ENCODE assay signal across 8 cellular contexts in the genomic region with DNA sequence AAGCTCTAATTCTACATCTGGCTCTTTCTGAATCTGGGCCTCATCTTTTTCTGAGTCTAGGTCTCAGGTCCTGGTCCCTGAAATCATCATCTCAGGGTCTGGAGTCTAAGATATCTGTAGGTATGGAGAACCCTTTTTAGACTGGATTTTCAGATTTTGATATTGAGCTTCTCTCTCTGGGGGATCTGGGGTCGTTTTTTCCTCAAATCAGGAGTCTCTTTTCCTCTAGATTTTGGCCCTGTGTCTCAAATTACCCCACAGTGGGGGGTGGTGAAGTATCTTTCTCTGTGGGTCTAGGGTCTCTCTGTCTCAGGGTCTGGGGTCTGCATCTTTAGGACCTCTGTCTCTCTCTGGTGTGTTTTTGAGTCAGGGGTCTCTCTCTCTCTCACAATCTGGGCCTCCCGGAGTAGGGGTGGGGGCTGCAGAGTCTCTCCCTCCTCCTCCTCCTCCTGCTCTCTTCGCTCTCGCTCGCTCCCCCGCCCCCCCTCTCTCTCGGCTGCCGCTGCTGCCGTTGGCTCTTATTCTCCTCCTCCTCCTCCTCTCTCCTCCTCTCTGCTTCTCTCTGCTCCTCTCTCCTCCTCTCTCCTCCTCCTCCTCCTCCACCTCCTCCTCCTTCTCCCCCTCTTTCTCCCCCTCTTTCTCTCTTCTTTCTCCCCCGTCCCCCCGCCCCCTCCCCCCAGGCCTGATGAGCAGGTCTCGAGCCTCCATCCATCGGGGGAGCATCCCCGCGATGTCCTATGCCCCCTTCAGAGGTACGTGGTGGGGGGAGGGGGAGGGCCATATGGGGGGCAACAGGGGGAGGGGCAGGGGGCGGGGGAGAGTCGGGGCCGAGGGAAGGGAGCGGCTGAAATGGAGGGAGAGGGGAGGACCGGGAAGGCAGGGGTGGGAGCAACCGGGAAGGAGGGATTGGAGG. TPM values are rescaled to one million over a fixed set of nuclear protein-coding genes. Genes with fewer than 3 reads are reported as not detected.
DNase-seq lines count a peak whose midpoint lies in the region; ATAC-seq and TF ChIP-seq lines count a peak whose summit lies in the region.

A gene (plus strand): TSS at position 486 of the 913 bp plus-strand sequence. CDS start 200 bp downstream, at position 686.

- H3K27ac Mint-ChIP-seq in activated T-cell treated with anti-CD3 and anti-CD28 coated beads, Interleukin-2, amount 50 U/mL, for 72 hours = peak within 1 kb of the TSS; percentile 99

- DNase-seq in AG20443 (ENCODE audit: low spot score) (peak; percentile 46), NCI-H1694 (lab: John Stamatoyannopoulos, UW) (peak; percentile 26), fibroblast of villous mesenchyme (ENCODE audit: low read depth) (peak; percentile 67), COLO829 (ENCODE audit: low spot score) (no peak)
- DNase-seq in activated T-cell treated with anti-CD3 and anti-CD28 coated beads, Interleukin-2, amount 50 U/mL, for 72 hours = peak; percentile 52 to 54

- H3K27me3 Mint-ChIP-seq in activated T-cell treated with anti-CD3 and anti-CD28 coated beads, Interleukin-2, amount 50 U/mL, for 72 hours (ENCODE audit: low read depth) = no peaks in the 10 kb centered on the region

- H3K9me3 ChIP-seq in neutrophil = no peaks in the 10 kb centered on the region

- TF ChIP-seq CTCF in fibroblast of villous mesenchyme (IDR thresholded peaks at IDR 0.05; ENCODE audit: insufficient read depth, low read depth, low read length) (no peak), neutrophil (IDR thresholded peaks at IDR 0.05) (no peak)

- peak within 1 kb of the TSS; percentile 98 to 99 for H3K4me3 Mint-ChIP-seq in activated T-cell treated with anti-CD3 and anti-CD28 coated beads, Interleukin-2, amount 50 U/mL, for 72 hours

- H3K36me3 ChIP-seq in neutrophil = peaks cover 14% of the 10 kb centered on the region

- H3K4me1 Mint-ChIP-seq in activated T-cell treated with anti-CD3 and anti-CD28 coated beads, Interleukin-2, amount 50 U/mL, for 72 hours (ENCODE audit: low read depth) = peaks cover 78% of the 10 kb centered on the region

- H3K27me3 ChIP-seq in neutrophil = peaks cover 41% of the 10 kb centered on the region

- peaks cover 14 to 17% of the 10 kb centered on the region in 2 donors for H3K36me3 Mint-ChIP-seq in activated T-cell treated with anti-CD3 and anti-CD28 coated beads, Interleukin-2, amount 50 U/mL, for 72 hours (ENCODE audit: insufficient read depth in 2 of 2)

- H3K9me3 Mint-ChIP-seq in activated T-cell treated with anti-CD3 and anti-CD28 coated beads, Interleukin-2, amount 50 U/mL, for 72 hours = no peaks in the 10 kb centered on the region

- H3K4me3 ChIP-seq in fibroblast of villous mesenchyme (ENCODE audit: low read depth, low read length) (peak within 1 kb of the TSS; percentile 61), neutrophil (ENCODE audit: low read depth in 1 of 2, low read length in 1 of 2) (peak within 1 kb of the TSS in 1 of 2 experiments; percentile 60)

- peaks cover 20 to 24% of the 10 kb centered on the region in 2 experiments for H3K4me1 ChIP-seq in neutrophil (ENCODE audit: control insufficient read depth in 1 of 2, insufficient read depth in 1 of 2, low read depth in 1 of 2, low read length in 1 of 2)

- ATAC-seq in activated T-cell treated with anti-CD3 and anti-CD28 coated beads, Interleukin-2, amount 50 U/mL, for 72 hours (replicated peaks in 1 of 2) = no peak
- ATAC-seq in GM19397 (IDR thresholded peaks at IDR 0.05; ENCODE audit: unreplicated experiment) (no peak), GM21360 (IDR thresholded peaks at IDR 0.05; ENCODE audit: unreplicated experiment) (no peak)

- peak within 1 kb of the TSS; percentile 85 for H3K27ac ChIP-seq in neutrophil

RNA-seq across cellular contexts. Expression of the gene that starts here (rescaled TPM):
- total RNA-seq in activated T-cell treated with anti-CD3 and anti-CD28 coated beads, Interleukin-2, amount 50 U/mL, for 72 hours = 10 to 100 TPM; 86.9 to 91.5 TPM
- 6.4 and 7.8 TPM in 2 replicates for total RNA-seq in fibroblast of villous mesenchyme

Comparison
In these comparisons a context has a peak if more than half of its experiments do, and no peak if none do; other contexts are left out.
1. RNA of the gene that starts here (total RNA-seq): 86.9 to 91.5 TPM in activated T-cell treated with anti-CD3 and anti-CD28 coated beads, Interleukin-2, amount 50 U/mL, for 72 hours; 6.4 to 7.8 TPM in fibroblast of villous mesenchyme; every median in the first group is over 10 times any median in the second.